14 cellular contexts compared by ENCODE assay signal in genomic region chr14:56131004-56131864, GRCh38. TPM values are rescaled to one million over a fixed set of nuclear protein-coding genes. Genes with fewer than 3 reads are reported as not detected.
DNase-seq lines count a peak whose midpoint lies in the region; ATAC-seq and TF ChIP-seq lines count a peak whose summit lies in the region.
"Had no signal": no experiment of that assay in that cellular context is flagged by ENCODE, and none has a peak within 500 bp of the region (broad histone marks: within the 10 kb centered on the region; RNA-seq: fewer than 3 reads in every experiment).

No MANE protein-coding gene starts in this region.

- H3K4me1 Mint-ChIP-seq in endothelial cell (ENCODE audit: unreplicated experiment): peaks cover 60% of the 10 kb centered on the region
- H3K4me1 Mint-ChIP-seq in type B pancreatic cell (ENCODE audit: unreplicated experiment): peaks cover 62% of the 10 kb centered on the region

- H3K4me3 ChIP-seq in BLaER1 treated with 17β-estradiol and CSF1 and Interleukin-3, amounts not matched to agents 10 nM and 100 nM: no peak overlapping the region
- H3K4me3 ChIP-seq: PC-9, tibial artery had no signal

- H3K4me2 ChIP-seq in BLaER1 treated with 17β-estradiol and CSF1 and Interleukin-3, amounts not matched to agents 10 nM and 100 nM: peak overlapping the region; percentile 51 to 98 (median 94)
- H3K4me2 ChIP-seq: PC-9 had no signal

- H3K36me3 ChIP-seq in BLaER1 treated with 17β-estradiol and CSF1 and Interleukin-3, amounts not matched to agents 10 nM and 100 nM: no peaks in the 10 kb centered on the region
- H3K36me3 ChIP-seq: tibial artery had no signal

- H3K9me3 ChIP-seq in BLaER1 treated with 17β-estradiol and CSF1 and Interleukin-3, amounts not matched to agents 10 nM and 100 nM (replicated peaks in 1 of 11): no peaks in the 10 kb centered on the region
- H3K9me3 ChIP-seq: tibial artery had no signal

- ATAC-seq in GM21723 (IDR thresholded peaks at IDR 0.05; ENCODE audit: unreplicated experiment): no peak
- ATAC-seq: naive thymus-derived CD8-positive, alpha-beta T cell; right cardiac atrium had no signal

- DNase-seq in DMS53 (lab: John Stamatoyannopoulos, UW) (peak; percentile 69), NCI-H526 treated with DMSO at 0.1 percent for 48 hours (lab: John Stamatoyannopoulos, UW) (peak; percentile 60), endothelial cell (ENCODE audit: low spot score) (no peak), type B pancreatic cell (ENCODE audit: extremely low spot score, unreplicated experiment) (no peak)
- no peak for DNase-seq in activated effector memory CD4-positive, alpha-beta T cell treated with anti-CD3 and anti-CD28 coated beads, Interleukin-2, amount 50 U/mL, for 16 hours
- DNase-seq: activated CD8-positive, alpha-beta memory T cell treated with anti-CD3 and anti-CD28 coated beads, Interleukin-2, amount 50 U/mL, for 48 hours; islet precursor cell; naive thymus-derived CD8-positive, alpha-beta T cell; PC-9; right cardiac atrium; T1000; tibial artery had no signal

- H3K4me3 Mint-ChIP-seq in endothelial cell (ENCODE audit: unreplicated experiment) (no peak overlapping the region), type B pancreatic cell (no peak overlapping the region)
- H3K4me3 Mint-ChIP-seq: naive thymus-derived CD8-positive, alpha-beta T cell had no signal

- peaks cover 5% of the 10 kb centered on the region for H3K36me3 Mint-ChIP-seq in endothelial cell (ENCODE audit: low read depth, unreplicated experiment)
- H3K36me3 Mint-ChIP-seq in type B pancreatic cell: no peaks in the 10 kb centered on the region
- H3K36me3 Mint-ChIP-seq: naive thymus-derived CD8-positive, alpha-beta T cell had no signal

- no peak for TF ChIP-seq CTCF in endothelial cell (IDR thresholded peaks at IDR 0.05; ENCODE audit: unreplicated experiment)
- TF ChIP-seq CTCF in type B pancreatic cell (conservative IDR thresholded peaks at IDR 0.05): no peak

- H3K27ac Mint-ChIP-seq in endothelial cell (ENCODE audit: unreplicated experiment) (peak overlapping the region; percentile 23), type B pancreatic cell (no peak overlapping the region)
- H3K27ac Mint-ChIP-seq: naive thymus-derived CD8-positive, alpha-beta T cell had no signal

- H3K9me3 Mint-ChIP-seq in endothelial cell (ENCODE audit: unreplicated experiment) (no peaks in the 10 kb centered on the region), type B pancreatic cell (no peaks in the 10 kb centered on the region)
- H3K9me3 Mint-ChIP-seq: naive thymus-derived CD8-positive, alpha-beta T cell had no signal

- H3K4me1 ChIP-seq in BLaER1 treated with 17β-estradiol and CSF1 and Interleukin-3, amounts not matched to agents 10 nM and 100 nM: peaks cover 64 to 100% (median 87%) of the 10 kb centered on the region in 10 experiments

- H3K27ac ChIP-seq in BLaER1 treated with 17β-estradiol and CSF1 and Interleukin-3, amounts not matched to agents 10 nM and 100 nM: peak overlapping the region in 8 of 11 experiments; percentile 2 to 80 (median 30); a peak in 7 of 22 replicates
- H3K27ac ChIP-seq: PC-9, tibial artery had no signal

- peak overlapping the region in 2 of 11 experiments; percentile 8 to 9; a peak in 1 of 22 replicates for H3K9ac ChIP-seq in BLaER1 treated with 17β-estradiol and CSF1 and Interleukin-3, amounts not matched to agents 10 nM and 100 nM

- H3K27me3 ChIP-seq in BLaER1 treated with 17β-estradiol and CSF1 and Interleukin-3, amounts not matched to agents 10 nM and 100 nM: no peaks in the 10 kb centered on the region
- H3K27me3 ChIP-seq: tibial artery had no signal

- peaks cover 17 to 100% (median 75%) of the 10 kb centered on the region in 11 experiments; a peak in 19 of 22 replicates for H4K20me1 ChIP-seq in BLaER1 treated with 17β-estradiol and CSF1 and Interleukin-3, amounts not matched to agents 10 nM and 100 nM

- H3K27me3 Mint-ChIP-seq in endothelial cell (ENCODE audit: unreplicated experiment) (peaks cover 4% of the 10 kb centered on the region), type B pancreatic cell (no peaks in the 10 kb centered on the region)

RNA-seq across cellular contexts. Expression of gene PELI2, which starts 13.0 kb away (rescaled TPM):
- total RNA-seq in endothelial cell (ENCODE audit: unreplicated experiment) (40.6 TPM), type B pancreatic cell (ENCODE audit: low replicate concordance) (11.8 and 33.7 TPM in 2 replicates)

Comparison
In these comparisons a context has a peak if more than half of its experiments do, and no peak if none do; other contexts are left out.
1. DNase-seq: peak in DMS53 (single experiment) and NCI-H526 treated with DMSO at 0.1 percent for 48 hours (single experiment); none in endothelial cell (single experiment), activated effector memory CD4-positive, alpha-beta T cell treated with anti-CD3 and anti-CD28 coated beads, Interleukin-2, amount 50 U/mL, for 16 hours (single experiment) and type B pancreatic cell (single experiment).